13 cellular contexts compared by ENCODE assay signal in the genomic region with DNA sequence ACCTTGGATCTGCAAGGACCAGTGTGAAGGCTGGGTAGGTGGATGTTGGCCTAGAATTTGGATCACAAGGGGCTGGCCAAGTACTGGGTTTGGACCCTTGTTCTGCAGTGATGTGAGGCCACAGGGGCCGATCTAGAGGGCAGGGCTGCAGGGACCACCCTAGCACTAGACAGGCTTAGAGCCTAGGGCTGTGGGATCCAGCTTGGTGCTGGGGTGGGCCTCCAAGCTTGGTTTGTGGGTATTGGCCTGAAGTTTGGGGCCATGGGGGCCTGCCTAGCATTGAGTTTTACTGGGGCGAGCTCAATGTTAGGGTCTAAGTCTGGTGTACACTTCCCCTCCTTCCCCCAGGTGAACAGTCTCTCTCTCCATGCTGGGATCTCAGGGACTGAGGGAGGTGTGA.
"Had no signal": no experiment of that assay in that cellular context is flagged by ENCODE, and none has a peak within 500 bp of the region (broad histone marks: within the 10 kb centered on the region; RNA-seq: fewer than 3 reads in every experiment).

No MANE protein-coding gene starts in this region.

- H3K4me3 Mint-ChIP-seq: naive thymus-derived CD4-positive, alpha-beta T cell; nephron progenitor cell; type B pancreatic cell had no signal

- H3K27ac Mint-ChIP-seq: nephron progenitor cell, type B pancreatic cell had no signal

- H3K4me3 ChIP-seq: psoas muscle, skin epidermis, suprapubic skin, thyroid gland, uterus had no signal

- H3K27me3 ChIP-seq: foreskin keratinocyte, neutrophil, suprapubic skin, thyroid gland, uterus had no signal

- H3K4me1 ChIP-seq: foreskin keratinocyte, uterus had no signal

- H3K9me3 ChIP-seq: neutrophil, suprapubic skin, thyroid gland had no signal

- H3K27ac ChIP-seq: foreskin keratinocyte, neutrophil, psoas muscle, suprapubic skin, thyroid gland, uterus had no signal

- DNase-seq: dermis blood vessel endothelial cell; foreskin keratinocyte; left colon; naive thymus-derived CD4-positive, alpha-beta T cell; nephron progenitor cell; psoas muscle; stimulated activated naive CD4-positive, alpha-beta T cell treated with Interleukin-2 at 50 U/mL for 16 hours; thyroid gland; uterus had no signal

- H3K27me3 Mint-ChIP-seq: naive thymus-derived CD4-positive, alpha-beta T cell; type B pancreatic cell had no signal

- H3K36me3 ChIP-seq: uterus had no signal
